In genomic region chr10:49408437-49409306, GRCh38 we compare ENCODE assay signal across 13 cellular contexts.
DNase-seq lines count a peak whose midpoint lies in the region; FAIRE-seq and TF ChIP-seq lines count a peak whose summit lies in the region.
"Had no signal": no experiment of that assay in that cellular context is flagged by ENCODE, and none has a peak within 500 bp of the region (broad histone marks: within the 10 kb centered on the region; RNA-seq: fewer than 3 reads in every experiment).

No MANE protein-coding gene starts in this region.

- TF ChIP-seq CTCF in AG04449 (IDR thresholded peaks at IDR 0.05; ENCODE audit: insufficient read depth, low read length, missing control alignments) (peak; percentile 26), GM10266 (IDR thresholded peaks at IDR 0.05; ENCODE audit: control insufficient read depth, insufficient read depth, low read depth, missing control alignments) (peak; percentile 38), fibroblast of pulmonary artery (IDR thresholded peaks at IDR 0.05; ENCODE audit: low read length, missing control alignments) (peak; percentile 54), D721Med (IDR thresholded peaks at IDR 0.05; ENCODE audit: insufficient read depth, missing control alignments) (no peak)

- CTCF ChIA-PET in AG04449 (lab: Yijun Ruan, JAX): interaction anchor here (0.8 to 6.8 kb wide), 29 partner anchors 8 to 751 kb away, joined by 3 to 315 read pairs (median 4); partner anchors contain the start of gene DRGX

- H3K4me3 ChIP-seq in AG04449 (ENCODE audit: low read depth, low read length): no peak overlapping the region
- no peak overlapping the region for H3K4me3 ChIP-seq in fibroblast of pulmonary artery (replicated peaks; ENCODE audit: low read depth, low read length)
- H3K4me3 ChIP-seq: SK-N-MC had no signal

- POLR2A ChIA-PET in AG04449 (lab: Yijun Ruan, JAX): no interaction called here

- FAIRE-seq in D721Med (lab: Jason Lieb, UNC): no peak
- FAIRE-seq: G401.6, small intestine had no signal

- DNase-seq in AG04449 (ENCODE audit: low read depth, low spot score) (no peak), GM10266 (ENCODE audit: extremely low spot score) (no peak), NCI-H345 treated with DMSO at 0.1 percent for 48 hours (lab: John Stamatoyannopoulos, UW; ENCODE audit: unreplicated experiment) (peak; percentile 3), fibroblast of pulmonary artery (ENCODE audit: low read depth) (peak; percentile 11), anterior cingulate cortex (lab: John Stamatoyannopoulos, UW) (no peak), D721Med (ENCODE audit: insufficient read length, low spot score) (no peak), AML-193 (lab: John Stamatoyannopoulos, UW) (no peak)
- no peak for DNase-seq in stimulated activated naive CD4-positive, alpha-beta T cell (lab: John Stamatoyannopoulos, UW)
- DNase-seq: NCI-H187; small intestine; stimulated activated naive CD4-positive, alpha-beta T cell treated with Interleukin-2 at 50 U/mL for 16 hours had no signal

Comparison
In these comparisons a context has a peak if more than half of its experiments do, and no peak if none do; other contexts are left out.
1. DNase-seq: peak in NCI-H345 treated with DMSO at 0.1 percent for 48 hours (single experiment) and fibroblast of pulmonary artery (single experiment); none in AG04449 (single experiment), GM10266 (single experiment), anterior cingulate cortex (0 of 58), stimulated activated naive CD4-positive, alpha-beta T cell (0 of 6), D721Med (single experiment) and AML-193 (0 of 2).